In genomic region chr3:131381445-131382291, GRCh38 we compare ENCODE assay signal across 8 cellular contexts. TPM values are rescaled to one million over a fixed set of nuclear protein-coding genes. Genes with fewer than 3 reads are reported as not detected.
DNase-seq lines count a peak whose midpoint lies in the region; ATAC-seq and TF ChIP-seq lines count a peak whose summit lies in the region.

Gene NUDT16 (plus strand): TSS chr3:131381774. CDS start chr3:131381805, 31 bp downstream.

- peak within 1 kb of the TSS; percentile 89 for H2AK9ac ChIP-seq in IMR-90 (replicated peaks; ENCODE audit: low read depth, low read length, poor library complexity)

- peak within 1 kb of the TSS; percentile 95 for H3K14ac ChIP-seq in IMR-90 (replicated peaks; ENCODE audit: low read depth, low read length)

- TF ChIP-seq CTCF in IMR-90 (conservative IDR thresholded peaks at IDR 0.05; ENCODE audit: low read depth, low read length) (no peak), Panc1 (IDR thresholded peaks at IDR 0.05) (no peak)

- H3K9me3 ChIP-seq in IMR-90 (ENCODE audit: control insufficient read depth, insufficient read depth, low read length) (no peaks in the 10 kb centered on the region), Panc1 (ENCODE audit: control insufficient read depth, insufficient read depth, low read depth, low read length) (no peaks in the 10 kb centered on the region), mucosa of stomach (ENCODE audit: control insufficient read depth, low read length) (no peaks in the 10 kb centered on the region)

- H3K27me3 Mint-ChIP-seq in activated T-cell treated with anti-CD3 and anti-CD28 coated beads, Interleukin-2, amount 50 U/mL, for 72 hours (ENCODE audit: low read depth) = no peaks in the 10 kb centered on the region

- H3K27me3 ChIP-seq in IMR-90 (ENCODE audit: control insufficient read depth, insufficient read depth, low read length) = no peaks in the 10 kb centered on the region
- H3K27me3 ChIP-seq in Panc1 (ENCODE audit: control insufficient read depth, insufficient read depth, low read length) = no peaks in the 10 kb centered on the region
- H3K27me3 ChIP-seq in mucosa of stomach (ENCODE audit: control insufficient read depth, insufficient read depth, low read length) = no peaks in the 10 kb centered on the region

- intact Hi-C loops in IMR-90 (cut with micrococcal nuclease) (loop anchor here (5.0 kb wide), 2 partner anchors 121 to 489 kb away; partner anchors contain the start of genes ATP2C1 and MRPL3), Panc1 (cut with micrococcal nuclease; ENCODE audit: unreplicated experiment) (no loop called here)

- H3K79me1 ChIP-seq in IMR-90 (ENCODE audit: low read depth in 1 of 2, low read length in 2 of 2) = peaks cover 19 to 41% of the 10 kb centered on the region in 2 experiments

- no peak within 1 kb of the TSS for H2BK20ac ChIP-seq in IMR-90 (ENCODE audit: low read depth, low read length)

- H4K20me1 ChIP-seq in IMR-90 (ENCODE audit: insufficient read depth, low read length) = no peaks in the 10 kb centered on the region

- peak within 1 kb of the TSS; percentile 90 for H3K27ac Mint-ChIP-seq in activated T-cell treated with anti-CD3 and anti-CD28 coated beads, Interleukin-2, amount 50 U/mL, for 72 hours

- ATAC-seq in GM21529 (IDR thresholded peaks at IDR 0.05; ENCODE audit: unreplicated experiment) (peak; percentile 98), IMR-90 (ENCODE audit: low read depth) (peak; percentile 99), Panc1 (peak; percentile 100), esophagus mucosa (peak; percentile 100)
- ATAC-seq in activated T-cell treated with anti-CD3 and anti-CD28 coated beads, Interleukin-2, amount 50 U/mL, for 72 hours (replicated peaks in 1 of 2) = peak; percentile 97 to 98

- H3K4me2 ChIP-seq in IMR-90 (ENCODE audit: low read depth, low read length) = peak within 1 kb of the TSS; percentile 94

- H4K91ac ChIP-seq in IMR-90 (ENCODE audit: insufficient read depth, low read depth, low read length) = peak within 1 kb of the TSS; percentile 79

- H3K4ac ChIP-seq in IMR-90 (ENCODE audit: low read depth, low read length) = peak within 1 kb of the TSS; percentile 86

- H3K9me1 ChIP-seq in IMR-90 (ENCODE audit: insufficient read depth, low read length) = peaks cover 8% of the 10 kb centered on the region

- H3K9ac ChIP-seq in IMR-90 (ENCODE audit: low read depth, low read length) (peak within 1 kb of the TSS; percentile 81), mucosa of stomach (ENCODE audit: low read length) (peak within 1 kb of the TSS; percentile 93)

- peaks cover 33% of the 10 kb centered on the region for H3K4me1 Mint-ChIP-seq in activated T-cell treated with anti-CD3 and anti-CD28 coated beads, Interleukin-2, amount 50 U/mL, for 72 hours (ENCODE audit: low read depth)

- H2AFZ ChIP-seq in IMR-90 (replicated peaks; ENCODE audit: low read length, poor library complexity) = peak within 1 kb of the TSS; percentile 97

- peak within 1 kb of the TSS; percentile 34; the same call in 1 of the 2 replicates for H2AK5ac ChIP-seq in IMR-90 (ENCODE audit: low read depth, low read length)

- H3K4me3 ChIP-seq in IMR-90 (ENCODE audit: insufficient read depth, low read depth, low read length) = peak within 1 kb of the TSS; percentile 87
- H3K4me3 ChIP-seq in Panc1 (ENCODE audit: low read depth in 2 of 2, low read length in 2 of 2) = peak within 1 kb of the TSS; percentile 90 to 92
- peak within 1 kb of the TSS; percentile 94 for H3K4me3 ChIP-seq in mucosa of stomach (ENCODE audit: low read length)

- POLR2A ChIA-PET in IMR-90 (lab: Charles Lee; ENCODE audit: unreplicated experiment) (interaction anchor here (0.6 kb wide), 1 partner anchor 57 kb away, joined by 4 read pairs; no protein-coding TSS in a partner anchor), Panc1 (lab: Charles Lee) (interaction anchor here (0.5 kb wide), 1 partner anchor 517 kb away, joined by 12 read pairs; no protein-coding TSS in a partner anchor)

- H3K36me3 ChIP-seq in IMR-90 (ENCODE audit: control insufficient read depth, insufficient read depth, low read length) (peaks cover 10% of the 10 kb centered on the region), Panc1 (ENCODE audit: control insufficient read depth, insufficient read depth, low read length) (no peaks in the 10 kb centered on the region), mucosa of stomach (ENCODE audit: control insufficient read depth, insufficient read depth, low read length) (peaks cover 6% of the 10 kb centered on the region)

- H3K36me3 Mint-ChIP-seq in activated T-cell treated with anti-CD3 and anti-CD28 coated beads, Interleukin-2, amount 50 U/mL, for 72 hours (ENCODE audit: insufficient read depth in 2 of 2) = peaks cover 1 to 8% of the 10 kb centered on the region in 2 donors

- BruUV-seq in IMR-90 (replicated peaks; lab: Mats Ljungman, UMichigan) = no TSS peak
- no TSS peak for BruUV-seq in Panc1 (replicated peaks; lab: Mats Ljungman, UMichigan)

- H2BK15ac ChIP-seq in IMR-90 (ENCODE audit: low read depth, low read length) = no peak within 1 kb of the TSS

- H2BK5ac ChIP-seq in IMR-90 (ENCODE audit: low read depth, low read length, poor library complexity, severe bottlenecking) = peak within 1 kb of the TSS; percentile 10

- H3K23ac ChIP-seq in IMR-90 (ENCODE audit: low read depth, low read length) = peak within 1 kb of the TSS; percentile 56

- peak within 1 kb of the TSS; percentile 1; the same call in 1 of the 2 replicates for H3K56ac ChIP-seq in IMR-90 (ENCODE audit: extremely low read depth, insufficient read depth, low read length)

- TF ChIP-seq RAD21 in IMR-90 (IDR thresholded peaks at IDR 0.05; ENCODE audit: low read length) = no peak

- peak within 1 kb of the TSS; percentile 75 to 96 for H4K8ac ChIP-seq in IMR-90 (ENCODE audit: low read depth in 2 of 2, low read length in 2 of 2)

- DNase-seq in DMS114 treated with DMSO at 0.1 percent for 48 hours (lab: John Stamatoyannopoulos, UW; ENCODE audit: unreplicated experiment) (peak; percentile 95), IMR-90 (peak; percentile 98), Panc1 (ENCODE audit: low read depth, low spot score) (peak; percentile 92)
- peak; percentile 99 for DNase-seq in activated T-cell treated with anti-CD3 and anti-CD28 coated beads, Interleukin-2, amount 50 U/mL, for 72 hours
- DNase-seq in stimulated activated CD8-positive, alpha-beta memory T cell treated with anti-CD3 and anti-CD28 coated beads, Interleukin-4, amount 100 ng/mL, for 48 hours = peak; percentile 98

- H3K18ac ChIP-seq in IMR-90 (ENCODE audit: low read depth, low read length) = peak within 1 kb of the TSS; percentile 42; the same call in 1 of the 2 replicates

- H2BK120ac ChIP-seq in IMR-90 (ENCODE audit: low read depth, low read length) = peak within 1 kb of the TSS; percentile 41; the same call in 1 of the 2 replicates

- in situ Hi-C loops in IMR-90 (cut with MboI; ENCODE audit: low sequenced_read_pairs) (no loop called here), Panc1 (cut with HindIII; ENCODE audit: low pct_unique_long_range_greater_than_20kb, low sequenced_read_pairs) (no loop called here)

- H3K27ac ChIP-seq in IMR-90 (ENCODE audit: insufficient read depth, low read length) (peak within 1 kb of the TSS; percentile 68), Panc1 (ENCODE audit: low read length) (peak within 1 kb of the TSS; percentile 85)

- H4K5ac ChIP-seq in IMR-90 (ENCODE audit: low read depth, low read length) = peak within 1 kb of the TSS; percentile 32

- TF ChIP-seq POLR2A in IMR-90 (IDR thresholded peaks at IDR 0.05; ENCODE audit: low read depth, low read length) = peak; percentile 79

- dilution Hi-C loops in IMR-90 (cut with HindIII; ENCODE audit: low sequenced_read_pairs, unreplicated experiment) = no loop called here

- 1% methylated on average over 32 of the region's 73 CpGs; no CpG with 5 or more reads in 1 of the 2 experiments for WGBS in IMR-90 (ENCODE audit: extremely low coverage in 2 of 2, insufficient read length in 1 of 2), 2 experiments

- 0 out of 2 replicates have a peak, but pooled peaks cover 2% of the 10 kb centered on the region for H3K4me1 ChIP-seq in IMR-90 (ENCODE audit: control insufficient read depth, insufficient read depth, low read length)
- H3K4me1 ChIP-seq in Panc1 (ENCODE audit: control insufficient read depth, insufficient read depth, low read length) = peaks cover 6% of the 10 kb centered on the region
- peaks cover 41% of the 10 kb centered on the region for H3K4me1 ChIP-seq in mucosa of stomach (ENCODE audit: control insufficient read depth, insufficient read depth, low read length)

- peak within 1 kb of the TSS; percentile 95 to 96 for H3K4me3 Mint-ChIP-seq in activated T-cell treated with anti-CD3 and anti-CD28 coated beads, Interleukin-2, amount 50 U/mL, for 72 hours

- CTCF ChIA-PET in IMR-90 (lab: Yijun Ruan, JAX) (interaction anchor here (0.7 to 1.4 kb wide), 2 partner anchors 21 to 241 kb away, joined by 3 read pairs; no protein-coding TSS in a partner anchor), Panc1 (lab: Charles Lee) (no interaction called here)

- no peaks in the 10 kb centered on the region for H3K9me3 Mint-ChIP-seq in activated T-cell treated with anti-CD3 and anti-CD28 coated beads, Interleukin-2, amount 50 U/mL, for 72 hours

TF ChIP-seq in IMR-90, 13 proteins besides CTCF, POLR2A, EP300 and RAD21:
- peak; percentile 45; the same call in 1 of the 2 replicates for TF ChIP-seq FOS (IDR thresholded peaks at IDR 0.05; ENCODE audit: low read depth, low read length)
- 0 out of 2 replicates have a peak, but pooled peaks have one; percentile 5 for TF ChIP-seq USF2 (IDR thresholded peaks at IDR 0.05; ENCODE audit: low read depth, low read length)
- TF ChIP-seq BHLHE40 (IDR thresholded peaks at IDR 0.05; ENCODE audit: low read depth, low read length) = no peak
- TF ChIP-seq SMC3 (IDR thresholded peaks at IDR 0.05; ENCODE audit: low read depth, low read length) = no peak
- TF ChIP-seq MAFK (IDR thresholded peaks at IDR 0.05; ENCODE audit: low read depth, low read length) = no peak
- peak; percentile 76 for TF ChIP-seq MXI1 (IDR thresholded peaks at IDR 0.05; ENCODE audit: borderline replicate concordance, low read depth, low read length)
- no peak for TF ChIP-seq RCOR1 (IDR thresholded peaks at IDR 0.05; ENCODE audit: insufficient replicate concordance, low read length)
TF ChIP-seq in IMR-90: peak in this region for 3.

RNA-seq across cellular contexts. Expression of gene NUDT16, which starts in this region (rescaled TPM):
- total RNA-seq in IMR-90 (2012; rRNA removed) (7.8 and 10.4 TPM in 2 replicates), Panc1 (2021; ENCODE audit: unreplicated experiment) (12.5 TPM), esophagus mucosa (7.7 TPM)
- 7.6 and 8.9 TPM in 2 replicates for polyA plus RNA-seq in IMR-90 (2012; rRNA removed)
- polyA plus RNA-seq in IMR-90 (2012; cell fraction: cytosol; rRNA removed) = 7.4 and 9.0 TPM in 2 replicates
- polyA plus RNA-seq in IMR-90 (2012; cell fraction: nucleus; rRNA removed; ENCODE audit: low replicate concordance) = 8.2 and 10.5 TPM in 2 replicates
- 14.9 TPM for polyA plus RNA-seq in Panc1 (2012; ENCODE audit: insufficient read length)
- 1 to 10 TPM; 8.8 to 9.3 TPM for total RNA-seq in activated T-cell treated with anti-CD3 and anti-CD28 coated beads, Interleukin-2, amount 50 U/mL, for 72 hours

Comparison
In these comparisons a context has a peak if more than half of its experiments do, and no peak if none do; other contexts are left out.
1. Peak in every context shown above with its lines: DNase-seq, ATAC-seq, H3K4me3 ChIP-seq and H3K27ac ChIP-seq.